In the genomic region with DNA sequence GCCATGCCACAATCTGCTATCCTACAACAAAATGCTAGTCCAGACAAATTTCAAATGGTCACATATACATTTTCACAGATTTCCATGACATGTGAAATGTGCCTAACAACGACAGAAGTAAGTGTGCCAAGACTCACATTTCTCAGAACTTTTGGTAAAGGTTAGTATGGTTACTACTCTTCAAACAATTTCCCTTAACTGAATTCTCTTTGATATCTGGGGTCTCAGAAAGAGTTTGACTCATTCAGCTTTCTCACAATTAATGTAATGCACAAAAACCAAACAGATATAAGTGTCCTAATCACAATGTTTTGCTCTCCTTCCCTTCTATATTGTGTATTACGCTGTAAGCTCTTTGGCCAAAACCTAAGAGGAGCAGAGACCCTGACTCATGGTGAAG, we compare ENCODE assay signal across 28 cellular contexts.
"Had no signal": no experiment of that assay in that cellular context is flagged by ENCODE, and none has a peak within 500 bp of the region (broad histone marks: within the 10 kb centered on the region; RNA-seq: fewer than 3 reads in every experiment).

No MANE protein-coding gene starts in this region.

- H3K36me3 ChIP-seq: ascending aorta, brain microvascular endothelial cell, esophagus muscularis mucosa, gastrocnemius medialis, heart left ventricle, WERI-Rb-1 had no signal

- H3K9me3 Mint-ChIP-seq: activated B cell treated with CpG ODN at 0.5 μM for 24 hours; activated CD4-positive, alpha-beta memory T cell treated with anti-CD3 and anti-CD28 coated beads, Interleukin-2, amount 10 ng/mL, durations not matched to agents 7 days and 5 days; activated T-cell treated with anti-CD3 and anti-CD28 coated beads, Interleukin-2, amount 50 U/mL, for 24 hours; activated T-helper 17 cell treated with anti-CD3 and anti-CD28 coated beads, Interleukin-2, amount 50 U/mL, for 72 hours; effector memory CD8-positive, alpha-beta T cell had no signal

- H3K4me1 Mint-ChIP-seq: activated B cell treated with CpG ODN at 0.5 μM for 24 hours; activated CD4-positive, alpha-beta memory T cell treated with anti-CD3 and anti-CD28 coated beads, Interleukin-2, amount 10 ng/mL, durations not matched to agents 7 days and 5 days; activated CD8-positive, alpha-beta memory T cell treated with anti-CD3 and anti-CD28 coated beads, Interleukin-2, amount 10 ng/mL, durations not matched to agents 7 days and 5 days had no signal

- ATAC-seq: activated CD4-positive, CD25-positive, alpha-beta regulatory T cell treated with anti-CD3 and anti-CD28 coated beads, Interleukin-2, amount 50 U/mL, for 24 hours; activated CD8-positive, alpha-beta memory T cell treated with anti-CD3 and anti-CD28 coated beads, Interleukin-2, amount 10 ng/mL, durations not matched to agents 7 days and 5 days; activated T-helper 17 cell treated with anti-CD3 and anti-CD28 coated beads, Interleukin-2, amount 50 U/mL, for 72 hours; effector memory CD8-positive, alpha-beta T cell; foreskin keratinocyte; gastrocnemius medialis; heart left ventricle had no signal

- H3K27me3 ChIP-seq: ascending aorta, brain microvascular endothelial cell, gastrocnemius medialis, heart left ventricle had no signal

- H3K27me3 Mint-ChIP-seq: activated B cell treated with CpG ODN at 0.5 μM for 24 hours; activated naive CD8-positive, alpha-beta T cell; activated T-cell treated with anti-CD3 and anti-CD28 coated beads, Interleukin-2, amount 50 U/mL, for 24 hours; activated T-helper 17 cell treated with anti-CD3 and anti-CD28 coated beads, Interleukin-2, amount 50 U/mL, for 72 hours had no signal

- H3K36me3 Mint-ChIP-seq: activated CD8-positive, alpha-beta memory T cell treated with anti-CD3 and anti-CD28 coated beads, Interleukin-2, amount 10 ng/mL, durations not matched to agents 7 days and 5 days had no signal

- H3K4me3 ChIP-seq: ascending aorta, esophagus muscularis mucosa, gastrocnemius medialis, heart left ventricle had no signal

- H3K27ac Mint-ChIP-seq: activated B cell treated with CpG ODN at 0.5 μM for 24 hours; activated CD4-positive, alpha-beta memory T cell treated with anti-CD3 and anti-CD28 coated beads, Interleukin-2, amount 10 ng/mL, durations not matched to agents 7 days and 5 days; activated CD4-positive, alpha-beta T cell treated with anti-CD3 and anti-CD28 coated beads, Interleukin-2, amount 10 ng/mL, durations not matched to agents 24 days and 14 days; activated CD8-positive, alpha-beta memory T cell treated with anti-CD3 and anti-CD28 coated beads, Interleukin-2, amount 10 ng/mL, durations not matched to agents 7 days and 5 days; activated naive CD8-positive, alpha-beta T cell; activated T-cell treated with anti-CD3 and anti-CD28 coated beads, Interleukin-2, amount 50 U/mL, for 24 hours; activated T-helper 17 cell treated with anti-CD3 and anti-CD28 coated beads, Interleukin-2, amount 50 U/mL, for 72 hours had no signal

- H3K4me3 Mint-ChIP-seq: activated B cell treated with CpG ODN at 0.5 μM for 24 hours; activated CD4-positive, alpha-beta memory T cell treated with anti-CD3 and anti-CD28 coated beads, Interleukin-2, amount 10 ng/mL, durations not matched to agents 7 days and 5 days; activated CD4-positive, alpha-beta T cell treated with anti-CD3 and anti-CD28 coated beads, Interleukin-2, amount 10 ng/mL, durations not matched to agents 24 days and 14 days; activated CD8-positive, alpha-beta memory T cell treated with anti-CD3 and anti-CD28 coated beads, Interleukin-2, amount 10 ng/mL, durations not matched to agents 7 days and 5 days; activated naive CD8-positive, alpha-beta T cell; activated T-cell treated with anti-CD3 and anti-CD28 coated beads, Interleukin-2, amount 50 U/mL, for 24 hours; activated T-helper 17 cell treated with anti-CD3 and anti-CD28 coated beads, Interleukin-2, amount 50 U/mL, for 72 hours; effector memory CD8-positive, alpha-beta T cell had no signal

- DNase-seq: activated B cell treated with CpG ODN at 0.5 μM for 24 hours; activated CD4-positive, alpha-beta memory T cell treated with anti-CD3 and anti-CD28 coated beads, Interleukin-2, amount 10 ng/mL, durations not matched to agents 7 days and 5 days; activated CD4-positive, alpha-beta T cell treated with anti-CD3 and anti-CD28 coated beads, Interleukin-2, amount 10 ng/mL, durations not matched to agents 24 days and 14 days; activated CD4-positive, alpha-beta T cell treated with anti-CD3 and anti-CD28 coated beads, Interleukin-2, amount 50 U/mL, for 4 hours; activated CD8-positive, alpha-beta memory T cell treated with anti-CD3 and anti-CD28 coated beads, Interleukin-2, amount 10 ng/mL, durations not matched to agents 7 days and 5 days; activated CD8-positive, alpha-beta memory T cell treated with anti-CD3 and anti-CD28 coated beads, Interleukin-2, amount 50 U/mL, for 4 hours; activated effector memory CD4-positive, alpha-beta T cell treated with Interleukin-2 at 50 U/mL for 16 hours; activated gamma-delta T cell treated with Interleukin-2 at 50 U/mL for 16 hours; activated naive CD4-positive, alpha-beta T cell treated with anti-CD3 and anti-CD28 coated beads, Interleukin-2, amount 50 U/mL, for 16 hours; activated naive CD4-positive, alpha-beta T cell treated with Interleukin-2 at 50 U/mL for 16 hours; activated T-cell treated with anti-CD3 and anti-CD28 coated beads, Interleukin-2, amount 50 U/mL, for 24 hours; brain microvascular endothelial cell; cortex of kidney; dermis blood vessel endothelial cell; effector CD4-positive, alpha-beta T cell; effector memory CD8-positive, alpha-beta T cell; erythroblast; foreskin keratinocyte; gastrocnemius medialis; glutamatergic neuron; heart left ventricle; T-helper 2 cell; WERI-Rb-1 had no signal

- H3K4me1 ChIP-seq: ascending aorta, esophagus muscularis mucosa, foreskin keratinocyte, gastrocnemius medialis, heart left ventricle had no signal

- H3K9me3 ChIP-seq: ascending aorta, esophagus muscularis mucosa, gastrocnemius medialis, heart left ventricle had no signal

- H3K27ac ChIP-seq: ascending aorta, brain microvascular endothelial cell, esophagus muscularis mucosa, foreskin keratinocyte, gastrocnemius medialis, heart left ventricle, WERI-Rb-1 had no signal
